14 cellular contexts compared by ENCODE assay signal in the genomic region with DNA sequence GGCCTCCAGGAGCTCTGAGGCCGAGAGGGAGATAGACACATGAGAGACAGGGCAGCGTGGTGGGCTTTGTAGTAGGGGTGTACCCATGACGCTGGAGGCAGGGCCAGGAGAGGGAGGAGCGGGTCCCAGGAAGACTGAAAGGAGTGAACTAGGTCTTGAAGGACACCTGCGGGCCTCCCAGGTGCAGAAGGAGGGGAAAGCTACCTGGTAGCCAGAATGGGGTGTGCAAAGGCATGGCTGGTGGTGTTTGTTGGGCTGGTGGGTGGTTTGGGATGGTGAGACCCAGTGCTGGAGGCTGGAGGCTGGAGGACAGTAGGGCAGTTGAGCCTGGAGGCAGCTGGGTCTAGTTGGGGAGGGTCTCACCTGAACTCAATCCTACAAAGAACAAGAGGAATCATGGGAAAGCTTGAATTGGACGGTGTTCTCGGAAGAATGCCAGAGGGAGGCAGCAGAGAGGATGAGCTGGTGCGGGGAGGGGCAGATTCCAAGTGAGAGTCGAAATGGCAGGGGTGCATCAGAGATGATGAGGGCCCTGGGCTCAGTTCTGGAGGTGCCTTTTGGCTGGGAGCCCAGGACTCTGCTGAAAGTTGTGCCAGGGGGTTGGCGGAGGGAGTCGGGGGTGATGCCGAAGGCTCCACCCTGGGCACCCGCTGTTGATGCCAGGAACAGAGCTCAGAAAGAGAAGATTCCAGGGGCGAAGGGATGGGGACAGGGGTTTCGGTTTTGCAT. TPM values are rescaled to one million over a fixed set of nuclear protein-coding genes. Genes with fewer than 3 reads are reported as not detected.
DNase-seq lines count a peak whose midpoint lies in the region; ATAC-seq, FAIRE-seq and TF ChIP-seq lines count a peak whose summit lies in the region.
"Had no signal": no experiment of that assay in that cellular context is flagged by ENCODE, and none has a peak within 500 bp of the region (broad histone marks: within the 10 kb centered on the region; RNA-seq: fewer than 3 reads in every experiment).

No MANE protein-coding gene starts in this region.

- H3K9me3 ChIP-seq in astrocyte (ENCODE audit: insufficient read depth, low read depth, low read length) (no peaks in the 10 kb centered on the region), aorta (ENCODE audit: control insufficient read depth, low read length) (no peaks in the 10 kb centered on the region)
- H3K9me3 ChIP-seq: SJCRH30 had no signal

- ATAC-seq in natural killer cell treated with Interleukin-12 subunit alpha and Interleukin-12 subunit beta and Interleukin-15 and Interleukin-18, amount 100 ng/mL, for 72 hours, result no peak
- ATAC-seq in natural killer cell (no peak), omental fat pad (ENCODE audit: low FRiP score) (no peak), aorta (ENCODE audit: low FRiP score) (no peak)
- ATAC-seq in activated T-cell treated with anti-CD3 and anti-CD28 coated beads, Interleukin-2, amount 50 U/mL, for 4 hours, result no peak

- H3K79me2 ChIP-seq in astrocyte (ENCODE audit: insufficient read depth, low read length), result no peaks in the 10 kb centered on the region

- peaks cover 7% of the 10 kb centered on the region in 2 donors for H3K27me3 Mint-ChIP-seq in natural killer cell treated with Interleukin-12 subunit alpha and Interleukin-12 subunit beta and Interleukin-15 and Interleukin-18, amount 100 ng/mL, for 72 hours
- H3K27me3 Mint-ChIP-seq in natural killer cell (ENCODE audit: low read depth in 2 of 2) (peaks cover 7 to 16% of the 10 kb centered on the region in 2 donors), astrocyte (ENCODE audit: low read depth, unreplicated experiment) (peaks cover 46% of the 10 kb centered on the region)
- H3K27me3 Mint-ChIP-seq in activated T-cell treated with anti-CD3 and anti-CD28 coated beads, Interleukin-2, amount 50 U/mL, for 4 hours (ENCODE audit: low read depth), result peaks cover 13% of the 10 kb centered on the region

- intact Hi-C loops in natural killer cell (cut with micrococcal nuclease) (loop anchor here (5.0 kb wide), 1 partner anchor 662 kb away; no protein-coding TSS in a partner anchor), aorta (cut with DNase I) (loop anchor here in 1 of 2 donors (2.0 kb wide), 1 partner anchor 38 kb away; no protein-coding TSS in a partner anchor)

- H3K36me3 ChIP-seq in astrocyte (ENCODE audit: insufficient read depth, low read length), result no peaks in the 10 kb centered on the region
- H3K36me3 ChIP-seq in aorta (ENCODE audit: control insufficient read depth in 1 of 2, insufficient read depth in 2 of 2, low read length in 1 of 2), result peaks cover 0 to 5% of the 10 kb centered on the region in 2 donors

- WGBS in aorta, 2 donors, result 85 to 88% methylated on average over 15 of the region's 15 CpGs

- H3K4me1 Mint-ChIP-seq in natural killer cell treated with Interleukin-12 subunit alpha and Interleukin-12 subunit beta and Interleukin-15 and Interleukin-18, amount 100 ng/mL, for 72 hours (ENCODE audit: low read depth in 2 of 2), result peaks cover 3 to 7% of the 10 kb centered on the region in 2 donors
- H3K4me1 Mint-ChIP-seq in natural killer cell (peaks cover 0 to 10% of the 10 kb centered on the region in 2 donors), astrocyte (ENCODE audit: low read depth, unreplicated experiment) (no peaks in the 10 kb centered on the region)
- H3K4me1 Mint-ChIP-seq in activated T-cell treated with anti-CD3 and anti-CD28 coated beads, Interleukin-2, amount 50 U/mL, for 4 hours (ENCODE audit: low read depth), result no peaks in the 10 kb centered on the region

- no peak overlapping the region for H3K27ac ChIP-seq in astrocyte (ENCODE audit: low read depth, low read length)
- H3K27ac ChIP-seq in aorta (ENCODE audit: low read depth in 1 of 2, low read length in 2 of 2), result no peak overlapping the region

- H2AFZ ChIP-seq in astrocyte (ENCODE audit: low read depth, low read length), result no peak overlapping the region

- no peaks in the 10 kb centered on the region for H3K36me3 Mint-ChIP-seq in natural killer cell treated with Interleukin-12 subunit alpha and Interleukin-12 subunit beta and Interleukin-15 and Interleukin-18, amount 100 ng/mL, for 72 hours
- H3K36me3 Mint-ChIP-seq in natural killer cell, result no peaks in the 10 kb centered on the region
- H3K36me3 Mint-ChIP-seq in astrocyte (ENCODE audit: low read depth, unreplicated experiment), result no peaks in the 10 kb centered on the region
- no peaks in the 10 kb centered on the region for H3K36me3 Mint-ChIP-seq in activated T-cell treated with anti-CD3 and anti-CD28 coated beads, Interleukin-2, amount 50 U/mL, for 4 hours (ENCODE audit: insufficient read depth)
- H3K36me3 Mint-ChIP-seq: CD8-positive, alpha-beta T cell had no signal

- no peak for TF ChIP-seq CTCF in natural killer cell (IDR thresholded peaks at IDR 0.05)
- no peak for TF ChIP-seq CTCF in astrocyte (IDR thresholded peaks at IDR 0.05; ENCODE audit: insufficient read depth, low read depth, low read length)
- TF ChIP-seq CTCF in omental fat pad (IDR thresholded peaks at IDR 0.05), result no peak

- H3K9ac ChIP-seq in astrocyte (ENCODE audit: low read length), result no peak overlapping the region

- H3K4me3 ChIP-seq in astrocyte (ENCODE audit: insufficient read depth, low read depth, low read length) (no peak overlapping the region), aorta (ENCODE audit: low read length in 2 of 2) (no peak overlapping the region)

- H3K4me2 ChIP-seq in astrocyte (ENCODE audit: low read length), result no peak overlapping the region

- DNase-seq in natural killer cell treated with Interleukin-12 subunit alpha and Interleukin-12 subunit beta and Interleukin-15 and Interleukin-18, amount 100 ng/mL, for 72 hours (ENCODE audit: low spot score), result peak; percentile 49
- DNase-seq in natural killer cell (no peak), astrocyte (ENCODE audit: low read depth) (no peak), omental fat pad (ENCODE audit: low spot score) (peak; percentile 21), aorta (peak; percentile 44 to 76), SK-N-DZ (ENCODE audit: low spot score) (no peak), SKM-1 treated with dmso at 0.1 percent for 144 hours (lab: John Stamatoyannopoulos, UW; ENCODE audit: unreplicated experiment) (no peak)
- no peak for DNase-seq in activated T-cell treated with anti-CD3 and anti-CD28 coated beads, Interleukin-2, amount 50 U/mL, for 4 hours
- DNase-seq: NCI-H1105, NCI-H2081 treated with DMSO at 0.1 percent for 48 hours had no signal

- H3K27ac Mint-ChIP-seq in natural killer cell treated with Interleukin-12 subunit alpha and Interleukin-12 subunit beta and Interleukin-15 and Interleukin-18, amount 100 ng/mL, for 72 hours, result no peak overlapping the region
- no peak overlapping the region for H3K27ac Mint-ChIP-seq in natural killer cell
- H3K27ac Mint-ChIP-seq in astrocyte (ENCODE audit: unreplicated experiment), result no peak overlapping the region
- H3K27ac Mint-ChIP-seq: CD8-positive, alpha-beta T cell had no signal

- H3K9me3 Mint-ChIP-seq in natural killer cell treated with Interleukin-12 subunit alpha and Interleukin-12 subunit beta and Interleukin-15 and Interleukin-18, amount 100 ng/mL, for 72 hours, result no peaks in the 10 kb centered on the region
- H3K9me3 Mint-ChIP-seq in natural killer cell, result no peaks in the 10 kb centered on the region
- H3K9me3 Mint-ChIP-seq in astrocyte (ENCODE audit: unreplicated experiment), result no peaks in the 10 kb centered on the region
- H3K9me3 Mint-ChIP-seq in activated T-cell treated with anti-CD3 and anti-CD28 coated beads, Interleukin-2, amount 50 U/mL, for 4 hours, result no peaks in the 10 kb centered on the region
- H3K9me3 Mint-ChIP-seq: CD8-positive, alpha-beta T cell had no signal

- H3K4me1 ChIP-seq in astrocyte (ENCODE audit: insufficient read depth, low read length) (peaks cover 6% of the 10 kb centered on the region), aorta (ENCODE audit: control insufficient read depth in 1 of 2, insufficient read depth in 2 of 2, low read length in 2 of 2) (no peaks in the 10 kb centered on the region)

- H3K27me3 ChIP-seq in astrocyte (ENCODE audit: insufficient read depth, low read length) (peaks cover 2% of the 10 kb centered on the region), aorta (ENCODE audit: control insufficient read depth in 1 of 2, insufficient read depth in 2 of 2, low read length in 1 of 2) (no peaks in the 10 kb centered on the region)
- H3K27me3 ChIP-seq: SJCRH30 had no signal

- peaks cover 8% of the 10 kb centered on the region for H4K20me1 ChIP-seq in astrocyte (ENCODE audit: insufficient read depth, low read length)

- no peak overlapping the region for H3K4me3 Mint-ChIP-seq in natural killer cell treated with Interleukin-12 subunit alpha and Interleukin-12 subunit beta and Interleukin-15 and Interleukin-18, amount 100 ng/mL, for 72 hours
- H3K4me3 Mint-ChIP-seq in natural killer cell (no peak overlapping the region), astrocyte (ENCODE audit: unreplicated experiment) (peak overlapping the region; percentile 29)
- H3K4me3 Mint-ChIP-seq in activated T-cell treated with anti-CD3 and anti-CD28 coated beads, Interleukin-2, amount 50 U/mL, for 4 hours, result no peak overlapping the region
- H3K4me3 Mint-ChIP-seq: CD8-positive, alpha-beta T cell had no signal

- no peak for FAIRE-seq in astrocyte (lab: Jason Lieb, UNC)
- FAIRE-seq: H54 had no signal

RNA-seq across cellular contexts. Expression of a gene that starts 21.2 kb away (rescaled TPM):
- not detected for total RNA-seq in natural killer cell treated with Interleukin-12 subunit alpha and Interleukin-12 subunit beta and Interleukin-15 and Interleukin-18, amount 100 ng/mL, for 72 hours
- total RNA-seq in natural killer cell (under 1 TPM in 2 of 3 donors, not detected in 1; 0.20 to 0.28 TPM), astrocyte (1.8 and 2.2 TPM in 2 replicates), omental fat pad (100 to 1,000 TPM; 110 to 438 (median 388) TPM), aorta (100 to 1,000 TPM; 157 to 439 TPM)
- 100 to 1,000 TPM in 1 of 2 donors, 10 to 100 TPM in 1; 98.8 to 361 TPM for polyA plus RNA-seq in aorta
- under 1 TPM; 0.29 to 0.41 (median 0.38) TPM for total RNA-seq in activated T-cell treated with anti-CD3 and anti-CD28 coated beads, Interleukin-2, amount 50 U/mL, for 4 hours
- 0.12 TPM in 1 of 2 replicates, not detected in the other for polyA plus RNA-seq in SK-N-DZ (2014; cell fraction: cytosol; rRNA removed)
- polyA plus RNA-seq in SK-N-DZ (2014; cell fraction: nucleus; rRNA removed), result not detected in 2 replicates
- total RNA-seq: OCI-LY7 had no signal

RNA-seq across cellular contexts. Expression of a gene that starts 29.5 kb away (rescaled TPM):
- 10 to 100 TPM; 37.2 to 54.2 TPM for total RNA-seq in natural killer cell treated with Interleukin-12 subunit alpha and Interleukin-12 subunit beta and Interleukin-15 and Interleukin-18, amount 100 ng/mL, for 72 hours
- 10 to 100 TPM; 56.0 to 86.4 (median 56.9) TPM for total RNA-seq in natural killer cell
- 11.5 and 11.6 TPM in 2 replicates for total RNA-seq in astrocyte
- total RNA-seq in omental fat pad, result 10 to 100 TPM; 12.2 to 52.3 (median 22.2) TPM
- total RNA-seq in aorta, result 10 to 100 TPM; 42.9 to 60.3 TPM
- polyA plus RNA-seq in aorta, result 10 to 100 TPM in 1 of 2 donors, 1 to 10 TPM in 1; 7.0 to 60.5 TPM
- 10 to 100 TPM; 26.1 to 34.3 (median 30.5) TPM for total RNA-seq in activated T-cell treated with anti-CD3 and anti-CD28 coated beads, Interleukin-2, amount 50 U/mL, for 4 hours
- 8.2 and 10.9 TPM in 2 replicates for polyA plus RNA-seq in SK-N-DZ (2014; cell fraction: cytosol; rRNA removed)
- 146 and 181 TPM in 2 replicates for polyA plus RNA-seq in SK-N-DZ (2014; cell fraction: nucleus; rRNA removed)

RNA-seq across cellular contexts. Expression of a gene that starts 35.6 kb away (rescaled TPM):
- 10 to 100 TPM; 65.7 to 72.3 TPM for total RNA-seq in natural killer cell treated with Interleukin-12 subunit alpha and Interleukin-12 subunit beta and Interleukin-15 and Interleukin-18, amount 100 ng/mL, for 72 hours
- 10 to 100 TPM; 40.0 to 58.8 (median 53.4) TPM for total RNA-seq in natural killer cell
- total RNA-seq in astrocyte, result 71.3 and 72.1 TPM in 2 replicates
- total RNA-seq in omental fat pad, result 10 to 100 TPM; 24.0 to 34.8 (median 30.3) TPM
- 10 to 100 TPM; 37.5 to 45.5 TPM for total RNA-seq in aorta
- 10 to 100 TPM; 11.0 to 14.5 TPM for polyA plus RNA-seq in aorta
- 10 to 100 TPM; 46.7 to 68.6 (median 55.5) TPM for total RNA-seq in activated T-cell treated with anti-CD3 and anti-CD28 coated beads, Interleukin-2, amount 50 U/mL, for 4 hours
- 37.9 and 56.5 TPM in 2 replicates for polyA plus RNA-seq in SK-N-DZ (2014; cell fraction: cytosol; rRNA removed)
- 15.8 and 20.8 TPM in 2 replicates for polyA plus RNA-seq in SK-N-DZ (2014; cell fraction: nucleus; rRNA removed)

Comparison
In these comparisons a context has a peak if more than half of its experiments do, and no peak if none do; other contexts are left out.
1. DNase-seq: peak in natural killer cell treated with Interleukin-12 subunit alpha and Interleukin-12 subunit beta and Interleukin-15 and Interleukin-18, amount 100 ng/mL, for 72 hours (single experiment), omental fat pad (single experiment) and aorta (2 of 2); none in natural killer cell (single experiment), astrocyte (single experiment), activated T-cell treated with anti-CD3 and anti-CD28 coated beads, Interleukin-2, amount 50 U/mL, for 4 hours (single experiment), SK-N-DZ (single experiment) and SKM-1 treated with dmso at 0.1 percent for 144 hours (single experiment).
2. RNA of a gene that starts 21.2 kb away (total RNA-seq): 157 to 439 TPM in aorta and 110 to 438 TPM in omental fat pad; 1.8 to 2.2 TPM in astrocyte, 0.29 to 0.41 TPM in activated T-cell treated with anti-CD3 and anti-CD28 coated beads, Interleukin-2, amount 50 U/mL, for 4 hours, 0.20 to 0.28 TPM in natural killer cell and not detected in natural killer cell treated with Interleukin-12 subunit alpha and Interleukin-12 subunit beta and Interleukin-15 and Interleukin-18, amount 100 ng/mL, for 72 hours; every median in the first group is over 10 times any median in the second.